1 cellular context compared by ENCODE assay signal in the genomic region with DNA sequence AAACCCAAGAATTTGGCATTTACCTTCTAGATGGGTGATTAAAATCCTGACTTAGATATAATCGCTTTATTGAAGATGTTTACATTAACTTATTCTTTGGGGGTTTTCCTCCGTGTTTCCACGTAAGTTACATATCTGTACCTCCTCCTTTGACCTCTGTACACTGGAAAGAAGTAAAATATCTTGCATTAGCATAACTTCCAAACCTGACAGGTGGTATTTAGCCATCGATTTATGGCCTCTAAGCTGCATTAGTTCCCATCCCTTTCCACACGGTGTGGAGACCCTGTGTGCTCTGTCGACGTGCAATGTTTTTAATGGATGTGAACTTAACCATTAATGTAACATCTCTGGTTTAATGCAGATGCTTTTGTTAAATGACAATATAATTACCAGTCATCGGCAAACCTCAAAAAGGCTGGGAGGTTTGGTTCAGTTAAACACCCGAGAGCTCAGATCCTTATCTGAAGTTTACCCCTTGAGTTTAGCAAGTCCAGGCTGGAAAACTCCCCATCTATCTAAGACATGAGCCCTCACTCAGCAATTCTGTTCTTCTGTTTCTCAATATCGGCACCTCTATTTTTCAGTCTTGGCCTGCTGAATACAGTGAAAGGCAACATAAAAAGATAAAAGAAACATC.
TF ChIP-seq lines count a peak whose summit lies in the region.

No MANE protein-coding gene starts in this region.

TF ChIP-seq in A549, 52 proteins besides CTCF, POLR2A, EP300 and RAD21 (continued from another document):
- TF ChIP-seq, protein P1, sequence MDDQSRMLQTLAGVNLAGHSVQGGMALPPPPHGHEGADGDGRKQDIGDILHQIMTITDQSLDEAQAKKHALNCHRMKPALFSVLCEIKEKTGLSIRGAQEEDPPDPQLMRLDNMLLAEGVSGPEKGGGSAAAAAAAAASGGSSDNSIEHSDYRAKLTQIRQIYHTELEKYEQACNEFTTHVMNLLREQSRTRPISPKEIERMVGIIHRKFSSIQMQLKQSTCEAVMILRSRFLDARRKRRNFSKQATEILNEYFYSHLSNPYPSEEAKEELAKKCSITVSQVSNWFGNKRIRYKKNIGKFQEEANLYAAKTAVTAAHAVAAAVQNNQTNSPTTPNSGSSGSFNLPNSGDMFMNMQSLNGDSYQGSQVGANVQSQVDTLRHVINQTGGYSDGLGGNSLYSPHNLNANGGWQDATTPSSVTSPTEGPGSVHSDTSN (IDR thresholded peaks at IDR 0.05): no peak
- TF ChIP-seq HOXB13 (CRISPR knock-in tag; IDR thresholded peaks at IDR 0.05; ENCODE audit: low read depth): no peak
- no peak for TF ChIP-seq E2F6 (IDR thresholded peaks at IDR 0.05; ENCODE audit: borderline replicate concordance, low read depth)
- TF ChIP-seq JUN (IDR thresholded peaks at IDR 0.05): no peak
